15 cellular contexts compared by ENCODE assay signal in genomic region chr10:5622586-5622985, GRCh38. TPM values are rescaled to one million over a fixed set of nuclear protein-coding genes. Genes with fewer than 3 reads are reported as not detected.
A peak's percentile ranks its signal among the peaks of the same experiment; 100 is the strongest.
DNase-seq lines count a peak whose midpoint lies in the region; ATAC-seq and TF ChIP-seq lines count a peak whose summit lies in the region.
"Had no signal": no experiment of that assay in that cellular context is flagged by ENCODE, and none has a peak within 500 bp of the region (broad histone marks: within the 10 kb centered on the region; RNA-seq: fewer than 3 reads in every experiment).

No MANE protein-coding gene starts in this region.

- no TSS peak for BruUV-seq in PC-9 (replicated peaks; lab: Mats Ljungman, UMichigan)

- H3K36me3 Mint-ChIP-seq in activated CD8-positive, alpha-beta T cell treated with anti-CD3 and anti-CD28 coated beads, Interleukin-2, amount 10 ng/mL, durations not matched to agents 7 days and 5 days (ENCODE audit: low read depth), result no peaks in the 10 kb centered on the region
- H3K36me3 Mint-ChIP-seq: activated naive CD8-positive, alpha-beta T cell treated with anti-CD3 and anti-CD28 coated beads, Interleukin-2, amount 10 ng/mL, durations not matched to agents 7 days and 5 days; memory B cell; natural killer cell had no signal

- peaks cover 11% of the 10 kb centered on the region; the same call in 1 of the 2 replicates for H3F3A ChIP-seq in PC-9 (ENCODE audit: insufficient read depth, low read depth)
- H3F3A ChIP-seq in smooth muscle cell (ENCODE audit: low read depth), result no peaks in the 10 kb centered on the region

- ATAC-seq in activated CD8-positive, alpha-beta T cell treated with anti-CD3 and anti-CD28 coated beads, Interleukin-2, amount 10 ng/mL, durations not matched to agents 7 days and 5 days, result no peak
- ATAC-seq in HG02970 (IDR thresholded peaks at IDR 0.05; ENCODE audit: low FRiP score, unreplicated experiment) (no peak), HG03460 (IDR thresholded peaks at IDR 0.05; ENCODE audit: unreplicated experiment) (no peak)

- TF ChIP-seq CTCF in PC-9 (conservative IDR thresholded peaks at IDR 0.05) (no peak), smooth muscle cell (IDR thresholded peaks at IDR 0.05; ENCODE audit: borderline replicate concordance, insufficient read depth, poor library complexity, severe bottlenecking) (no peak)

- H3K4me2 ChIP-seq in PC-9 (peak overlapping the region; percentile 49), smooth muscle cell (peak overlapping the region; percentile 64)

- H3K9me3 ChIP-seq in PC-9 (ENCODE audit: insufficient read depth, low read depth) (no peaks in the 10 kb centered on the region), smooth muscle cell (replicated peaks; ENCODE audit: low read depth) (no peaks in the 10 kb centered on the region)
- H3K9me3 ChIP-seq: body of pancreas, pancreas had no signal

- H3K9me2 ChIP-seq in PC-9 (ENCODE audit: insufficient read depth), result no peaks in the 10 kb centered on the region

- H3K4me1 ChIP-seq in PC-9 (replicated peaks; ENCODE audit: insufficient read depth), result peaks cover 20% of the 10 kb centered on the region
- peaks cover 17% of the 10 kb centered on the region for H3K4me1 ChIP-seq in smooth muscle cell (ENCODE audit: low read depth)

- no peaks in the 10 kb centered on the region for H3K79me2 ChIP-seq in PC-9 (ENCODE audit: low read depth)
- no peaks in the 10 kb centered on the region for H3K79me2 ChIP-seq in smooth muscle cell (ENCODE audit: low read depth)

- H3K27me3 ChIP-seq in PC-9 (ENCODE audit: insufficient read depth, low read depth) (no peaks in the 10 kb centered on the region), smooth muscle cell (ENCODE audit: low read depth) (no peaks in the 10 kb centered on the region)
- H3K27me3 ChIP-seq: body of pancreas, pancreas had no signal

- POLR2A ChIA-PET in PC-9 (lab: Charles Lee; ENCODE audit: unreplicated experiment), result interaction anchor here (0.5 to 1.7 kb wide), 5 partner anchors 35 to 176 kb away, joined by 3 to 4 read pairs (median 4); no protein-coding TSS in a partner anchor
- POLR2A ChIA-PET in activated CD8-positive, alpha-beta T cell treated with anti-CD3 and anti-CD28 coated beads, Interleukin-2, amount 10 ng/mL, durations not matched to agents 7 days and 5 days (lab: Charles Lee), result interaction anchor here (2.1 kb wide), 1 partner anchor 175 kb away, joined by 5 read pairs; no protein-coding TSS in a partner anchor

- whole genome bisulfite sequencing in smooth muscle cell (ENCODE audit: low lambda C conversion rate), result 46% methylated on average over 3 of the region's 3 CpGs

- H2AFZ ChIP-seq in PC-9 (no peak overlapping the region), smooth muscle cell (ENCODE audit: low read depth) (no peak overlapping the region)

- no peaks in the 10 kb centered on the region for H3K9me3 Mint-ChIP-seq in activated CD8-positive, alpha-beta T cell treated with anti-CD3 and anti-CD28 coated beads, Interleukin-2, amount 10 ng/mL, durations not matched to agents 7 days and 5 days (ENCODE audit: insufficient read depth)
- H3K9me3 Mint-ChIP-seq: activated naive CD8-positive, alpha-beta T cell treated with anti-CD3 and anti-CD28 coated beads, Interleukin-2, amount 10 ng/mL, durations not matched to agents 7 days and 5 days; activated T-helper 17 cell treated with anti-CD3 and anti-CD28 coated beads, Interleukin-2, amount 50 U/mL, for 72 hours; H9; memory B cell; natural killer cell had no signal

- H4K20me1 ChIP-seq in PC-9 (ENCODE audit: insufficient read depth) (no peaks in the 10 kb centered on the region), smooth muscle cell (ENCODE audit: low read depth) (no peaks in the 10 kb centered on the region)

- intact Hi-C loops in PC-9 (cut with micrococcal nuclease; ENCODE audit: unreplicated experiment), result loop anchor here (2.0 kb wide), 2 partner anchors 156 to 808 kb away; no protein-coding TSS in a partner anchor

- no peaks in the 10 kb centered on the region for H3K36me3 ChIP-seq in PC-9 (ENCODE audit: low read depth)
- no peaks in the 10 kb centered on the region for H3K36me3 ChIP-seq in smooth muscle cell (ENCODE audit: low read depth)
- H3K36me3 ChIP-seq: pancreas had no signal

- no peak overlapping the region for H3K9ac ChIP-seq in smooth muscle cell (ENCODE audit: low read depth)

- H3K27ac Mint-ChIP-seq in activated CD8-positive, alpha-beta T cell treated with anti-CD3 and anti-CD28 coated beads, Interleukin-2, amount 10 ng/mL, durations not matched to agents 7 days and 5 days, result no peak overlapping the region
- H3K27ac Mint-ChIP-seq: activated naive CD8-positive, alpha-beta T cell treated with anti-CD3 and anti-CD28 coated beads, Interleukin-2, amount 10 ng/mL, durations not matched to agents 7 days and 5 days; activated T-helper 17 cell treated with anti-CD3 and anti-CD28 coated beads, Interleukin-2, amount 50 U/mL, for 72 hours; H9; memory B cell; natural killer cell had no signal

- no peaks in the 10 kb centered on the region for H3K27me3 Mint-ChIP-seq in activated CD8-positive, alpha-beta T cell treated with anti-CD3 and anti-CD28 coated beads, Interleukin-2, amount 10 ng/mL, durations not matched to agents 7 days and 5 days (ENCODE audit: low read depth)

- CTCF ChIA-PET in PC-9 (lab: Charles Lee), result interaction anchor here (0.5 to 2.2 kb wide), 13 partner anchors 12 to 808 kb away, joined by 3 to 8 read pairs (median 4); no protein-coding TSS in a partner anchor
- CTCF ChIA-PET in activated CD8-positive, alpha-beta T cell treated with anti-CD3 and anti-CD28 coated beads, Interleukin-2, amount 10 ng/mL, durations not matched to agents 7 days and 5 days (lab: Charles Lee), result interaction anchor here (0.7 to 6.4 kb wide), 47 partner anchors 8 to 808 kb away, joined by 3 to 198 read pairs (median 4); partner anchors contain the start of genes ANKRD16, CALML5 and FBH1

- H3K4me3 Mint-ChIP-seq in activated CD8-positive, alpha-beta T cell treated with anti-CD3 and anti-CD28 coated beads, Interleukin-2, amount 10 ng/mL, durations not matched to agents 7 days and 5 days, result no peak overlapping the region
- H3K4me3 Mint-ChIP-seq: activated naive CD8-positive, alpha-beta T cell treated with anti-CD3 and anti-CD28 coated beads, Interleukin-2, amount 10 ng/mL, durations not matched to agents 7 days and 5 days; activated T-helper 17 cell treated with anti-CD3 and anti-CD28 coated beads, Interleukin-2, amount 50 U/mL, for 72 hours; H9; natural killer cell had no signal

- DNase-seq in ELR (ENCODE audit: low read depth) (peak; percentile 77), PC-9 (peak in 1 of 2 experiments; percentile 64), epithelial cell of prostate (ENCODE audit: low read depth, low spot score) (no peak), smooth muscle cell (lab: John Stamatoyannopoulos, UW; ENCODE audit: unreplicated experiment) (no peak), NCI-H2107 (lab: John Stamatoyannopoulos, UW) (no peak)
- DNase-seq in activated CD8-positive, alpha-beta T cell treated with anti-CD3 and anti-CD28 coated beads, Interleukin-2, amount 10 ng/mL, durations not matched to agents 7 days and 5 days, result no peak

- no peak overlapping the region for H3K4me3 ChIP-seq in PC-9
- H3K4me3 ChIP-seq in smooth muscle cell, result no peak overlapping the region
- H3K4me3 ChIP-seq: body of pancreas, pancreas had no signal

- peak overlapping the region; percentile 77 for H3K27ac ChIP-seq in PC-9
- H3K27ac ChIP-seq in epithelial cell of prostate, result peak overlapping the region; percentile 82
- H3K27ac ChIP-seq in smooth muscle cell (ENCODE audit: low read depth), result peak overlapping the region; percentile 85
- H3K27ac ChIP-seq: body of pancreas, pancreas had no signal

- H3K4me1 Mint-ChIP-seq in activated CD8-positive, alpha-beta T cell treated with anti-CD3 and anti-CD28 coated beads, Interleukin-2, amount 10 ng/mL, durations not matched to agents 7 days and 5 days (ENCODE audit: low read depth), result peaks cover 3% of the 10 kb centered on the region
- H3K4me1 Mint-ChIP-seq: activated naive CD8-positive, alpha-beta T cell treated with anti-CD3 and anti-CD28 coated beads, Interleukin-2, amount 10 ng/mL, durations not matched to agents 7 days and 5 days; activated T-helper 17 cell treated with anti-CD3 and anti-CD28 coated beads, Interleukin-2, amount 50 U/mL, for 72 hours; natural killer cell had no signal

RNA-seq across cellular contexts. Expression of gene ASB13, which starts 43.8 kb away (rescaled TPM):
- total RNA-seq in PC-9 (2021), result 16.9 and 22.2 TPM in 2 replicates
- 12.6 and 22.6 TPM in 2 replicates for total RNA-seq in smooth muscle cell
- 26.4 and 34.7 TPM in 2 replicates for polyA plus RNA-seq in smooth muscle cell
- total RNA-seq in activated CD8-positive, alpha-beta T cell treated with anti-CD3 and anti-CD28 coated beads, Interleukin-2, amount 10 ng/mL, durations not matched to agents 7 days and 5 days, result 1 to 10 TPM; 4.4 to 5.6 TPM
